Comparison of ENCODE assay signal across 26 cellular contexts in the genomic region with DNA sequence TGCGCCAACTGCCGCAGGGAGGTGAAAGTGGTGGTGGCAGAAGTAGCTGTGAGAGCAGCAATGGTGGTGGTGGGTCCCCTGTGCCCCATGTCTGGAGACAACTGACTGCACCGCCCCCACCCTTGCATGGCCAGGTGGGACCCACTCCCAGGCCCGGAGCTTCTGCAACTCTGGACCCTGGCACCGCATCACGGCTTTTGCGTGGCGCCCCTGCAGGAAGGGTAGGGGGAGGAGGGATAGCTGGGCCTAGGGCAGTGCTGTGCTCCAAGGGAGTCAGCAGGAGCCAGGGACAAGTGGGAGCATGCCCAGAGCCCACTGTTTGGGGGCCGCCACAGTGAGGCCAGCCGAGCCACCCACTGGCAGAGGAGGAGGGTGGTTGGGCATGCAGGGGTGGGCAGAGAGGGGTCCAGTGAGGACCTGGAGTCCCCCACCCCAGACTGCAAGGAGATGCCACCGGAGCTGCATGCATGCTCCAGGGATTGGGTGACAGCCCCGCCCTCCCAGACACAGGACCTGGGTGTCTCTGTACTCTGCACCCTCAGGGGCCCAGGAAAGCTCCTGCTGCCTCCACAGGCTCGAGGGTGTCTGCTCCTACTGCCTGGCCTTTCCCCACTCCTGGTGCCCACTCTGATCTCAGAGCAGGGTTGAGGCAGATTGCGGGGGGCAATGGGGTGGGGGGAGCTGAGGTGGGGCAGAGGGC. TPM values are rescaled to one million over a fixed set of nuclear protein-coding genes. Genes with fewer than 3 reads are reported as not detected.
DNase-seq lines count a peak whose midpoint lies in the region; ATAC-seq, FAIRE-seq and TF ChIP-seq lines count a peak whose summit lies in the region.
"Had no signal": no experiment of that assay in that cellular context is flagged by ENCODE, and none has a peak within 500 bp of the region (broad histone marks: within the 10 kb centered on the region; RNA-seq: fewer than 3 reads in every experiment).

No MANE protein-coding gene starts in this region.

- H3K79me1 ChIP-seq in IMR-90 (ENCODE audit: low read depth in 1 of 2, low read length in 2 of 2): peaks cover 0 to 2% of the 10 kb centered on the region in 2 experiments; a peak in 2 of 4 replicates
- H3K79me1 ChIP-seq in H1 (ENCODE audit: low read depth, low read length): no peaks in the 10 kb centered on the region
- no peaks in the 10 kb centered on the region for H3K79me1 ChIP-seq in mesendoderm (ENCODE audit: low read length)

- no peak overlapping the region for H3K27ac ChIP-seq in HepG2 (ENCODE audit: extremely low read length, insufficient read depth, low read length)
- no peak overlapping the region for H3K27ac ChIP-seq in right lobe of liver
- no peak overlapping the region for H3K27ac ChIP-seq in IMR-90 (ENCODE audit: insufficient read depth, low read length)
- H3K27ac ChIP-seq in H1 (ENCODE audit: low read depth, low read length): no peak overlapping the region
- H3K27ac ChIP-seq in mesendoderm (ENCODE audit: low read depth, low read length): no peak overlapping the region
- no peak overlapping the region for H3K27ac ChIP-seq in breast epithelium
- H3K27ac ChIP-seq: 22Rv1, A549, BLaER1 had no signal

- WGBS in HepG2 (ENCODE audit: low lambda C conversion rate): 30% methylated on average over 4 of the region's 14 CpGs
- WGBS in right lobe of liver (ENCODE audit: insufficient coverage, low coverage, low lambda C conversion rate, missing lambda C conversion rate): 100% methylated on average over 1 of the region's 14 CpGs
- 90% methylated on average over 5 of the region's 14 CpGs; no CpG with 5 or more reads in 1 of the 2 experiments for WGBS in IMR-90 (ENCODE audit: extremely low coverage in 2 of 2, insufficient read length in 1 of 2), 2 experiments
- 86% methylated on average over 13 of the region's 14 CpGs; no CpG with 5 or more reads in 1 of the 2 experiments for WGBS in H1 (ENCODE audit: extremely low coverage in 1 of 2, insufficient coverage in 1 of 2, insufficient read length in 1 of 2, insufficient replicate concordance in 2 of 2, low coverage in 1 of 2, low lambda C conversion rate in 2 of 2, missing lambda C conversion rate in 1 of 2), 2 experiments
- no CpG with 5 or more reads among the region's 14 CpGs for WGBS in mesendoderm (ENCODE audit: extremely low coverage, insufficient coverage, low lambda C conversion rate)

- H2BK15ac ChIP-seq in IMR-90 (ENCODE audit: low read depth, low read length) (no peak overlapping the region), H1 (ENCODE audit: low read length) (no peak overlapping the region), mesendoderm (replicated peaks; ENCODE audit: low read depth) (no peak overlapping the region)

- no peak overlapping the region for H2BK12ac ChIP-seq in H1 (ENCODE audit: low read depth, low read length)

- H3K4me2 ChIP-seq in HepG2 (ENCODE audit: low read depth, low read length): peak overlapping the region; percentile 79
- H3K4me2 ChIP-seq in IMR-90 (ENCODE audit: low read depth, low read length): no peak overlapping the region
- no peak overlapping the region for H3K4me2 ChIP-seq in H1 (ENCODE audit: insufficient read depth in 1 of 2, low read depth in 2 of 2, low read length in 2 of 2)
- no peak overlapping the region for H3K4me2 ChIP-seq in mesendoderm (ENCODE audit: low read length)
- H3K4me2 ChIP-seq: A549, BLaER1 had no signal

- peak overlapping the region in 1 of 3 experiments; percentile 60; a peak in 2 of 6 replicates for H3K4me3 ChIP-seq in HepG2 (replicated peaks in 1 of 3; ENCODE audit: insufficient read depth in 1 of 3, low read depth in 2 of 3, low read length in 3 of 3)
- no peak overlapping the region for H3K4me3 ChIP-seq in right lobe of liver
- no peak overlapping the region for H3K4me3 ChIP-seq in IMR-90 (ENCODE audit: insufficient read depth, low read depth, low read length)
- H3K4me3 ChIP-seq in H1 (ENCODE audit: extremely low read depth in 1 of 4, insufficient read depth in 2 of 4, low read depth in 3 of 4, low read length in 4 of 4): no peak overlapping the region
- H3K4me3 ChIP-seq in mesendoderm (ENCODE audit: low read length): no peak overlapping the region
- H3K4me3 ChIP-seq in breast epithelium: no peak overlapping the region
- no peak overlapping the region for H3K4me3 ChIP-seq in BE2C (ENCODE audit: low read depth, low read length)
- H3K4me3 ChIP-seq: A549, BLaER1, GM12878 had no signal

- peaks cover 0 to 12% of the 10 kb centered on the region in 2 experiments; a peak in 1 of 5 replicates for H3K27me3 ChIP-seq in HepG2 (ENCODE audit: control insufficient read depth in 1 of 2, insufficient read depth in 2 of 2, low read length in 2 of 2)
- no peaks in the 10 kb centered on the region for H3K27me3 ChIP-seq in right lobe of liver
- H3K27me3 ChIP-seq in IMR-90 (ENCODE audit: control insufficient read depth, insufficient read depth, low read length): peaks cover 22% of the 10 kb centered on the region
- no peaks in the 10 kb centered on the region for H3K27me3 ChIP-seq in H1 (replicated peaks in 1 of 4; ENCODE audit: control insufficient read depth in 3 of 4, extremely low read depth in 1 of 4, insufficient read depth in 3 of 4, low read length in 3 of 4)
- no peaks in the 10 kb centered on the region for H3K27me3 ChIP-seq in mesendoderm (ENCODE audit: insufficient read depth, low read length, poor library complexity)
- H3K27me3 ChIP-seq in breast epithelium: no peaks in the 10 kb centered on the region
- peaks cover 8% of the 10 kb centered on the region; the same call in 1 of the 2 replicates for H3K27me3 ChIP-seq in BE2C
- H3K27me3 ChIP-seq: BLaER1 had no signal

- H4K20me1 ChIP-seq in HepG2 (ENCODE audit: insufficient read depth, low read length) (no peaks in the 10 kb centered on the region), IMR-90 (ENCODE audit: insufficient read depth, low read length) (no peaks in the 10 kb centered on the region), H1 (replicated peaks in 1 of 2; ENCODE audit: control insufficient read depth in 1 of 2, insufficient read depth in 2 of 2, low read length in 2 of 2) (no peaks in the 10 kb centered on the region)
- H4K20me1 ChIP-seq: BLaER1 had no signal

- H3K9me3 ChIP-seq in HepG2 (ENCODE audit: low read length) (no peaks in the 10 kb centered on the region), right lobe of liver (no peaks in the 10 kb centered on the region), IMR-90 (ENCODE audit: control insufficient read depth, insufficient read depth, low read length) (no peaks in the 10 kb centered on the region), H1 (ENCODE audit: insufficient read depth in 2 of 2, low read depth in 1 of 2, low read length in 1 of 2) (no peaks in the 10 kb centered on the region), breast epithelium (no peaks in the 10 kb centered on the region), BE2C (no peaks in the 10 kb centered on the region)
- H3K9me3 ChIP-seq: A549, BLaER1 had no signal

- intact Hi-C loops in HepG2 (cut with micrococcal nuclease; ENCODE audit: unreplicated experiment) (no loop called here), right lobe of liver (cut with DNase I) (loop anchor here in 1 of 2 donors (10.0 kb wide), 1 partner anchor 309 kb away; no protein-coding TSS in a partner anchor), IMR-90 (cut with micrococcal nuclease) (no loop called here), breast epithelium (cut with DNase I; ENCODE audit: low total_unique reads) (loop anchor here (10.0 kb wide), 1 partner anchor 1771 kb away; no protein-coding TSS in a partner anchor)

- H3K23me2 ChIP-seq in H1 (ENCODE audit: low read depth, low read length): no peaks in the 10 kb centered on the region; the same call in 1 of the 2 replicates

- TF ChIP-seq CTCF in HepG2 (CRISPR knock-in tag; IDR thresholded peaks at IDR 0.05): 0 out of 2 replicates have a peak, but pooled peaks have one; percentile 13
- TF ChIP-seq CTCF in right lobe of liver (IDR thresholded peaks at IDR 0.05): no peak
- TF ChIP-seq CTCF in IMR-90 (conservative IDR thresholded peaks at IDR 0.05; ENCODE audit: low read depth, low read length): no peak
- TF ChIP-seq CTCF in H1 (IDR thresholded peaks at IDR 0.05; ENCODE audit: control extremely low read depth in 1 of 3, insufficient read depth in 1 of 3, low read depth in 1 of 3, low read length in 3 of 3): no peak
- no peak for TF ChIP-seq CTCF in breast epithelium (IDR thresholded peaks at IDR 0.05)
- TF ChIP-seq CTCF in BE2C (IDR thresholded peaks at IDR 0.05; ENCODE audit: low read depth, low read length): no peak

- POLR2A ChIA-PET in HepG2 (lab: Yijun Ruan, JAX) (no interaction called here), IMR-90 (lab: Charles Lee; ENCODE audit: unreplicated experiment) (no interaction called here), H1 (lab: Charles Lee; ENCODE audit: partially characterized antibody) (no interaction called here)

- TF ChIP-seq POLR2A in HepG2 (IDR thresholded peaks at IDR 0.05; ENCODE audit: insufficient read depth in 1 of 2, low read depth in 2 of 2, low read length in 2 of 2): no peak
- no peak for TF ChIP-seq POLR2A in right lobe of liver (IDR thresholded peaks at IDR 0.05)
- TF ChIP-seq POLR2A in IMR-90 (IDR thresholded peaks at IDR 0.05; ENCODE audit: low read depth, low read length): no peak
- no peak for TF ChIP-seq POLR2A in H1 (IDR thresholded peaks at IDR 0.05; ENCODE audit: control extremely low read depth in 1 of 2, low read depth in 2 of 2, low read length in 2 of 2)
- TF ChIP-seq POLR2A in breast epithelium (IDR thresholded peaks at IDR 0.05): no peak

- H3K18ac ChIP-seq in IMR-90 (ENCODE audit: low read depth, low read length) (no peak overlapping the region), H1 (ENCODE audit: extremely low read depth, low read length) (no peak overlapping the region), mesendoderm (ENCODE audit: low read length) (no peak overlapping the region)

- FAIRE-seq in HepG2 (lab: Jason Lieb, UNC) (no peak), H1 (lab: Jason Lieb, UNC) (no peak)
- FAIRE-seq: A549, GM12878, GM12892, GM18507 had no signal

- H2AFZ ChIP-seq in HepG2 (ENCODE audit: low read length) (no peak overlapping the region), IMR-90 (replicated peaks; ENCODE audit: low read length, poor library complexity) (peak overlapping the region; percentile 36), H1 (ENCODE audit: low read length) (no peak overlapping the region)

- DNase-seq in HepG2 (ENCODE audit: low spot score) (no peak), right lobe of liver (no peak), IMR-90 (no peak), H1 (ENCODE audit: low read depth in 1 of 2, low spot score in 2 of 2) (no peak), mesendoderm (no peak), breast epithelium (ENCODE audit: low spot score in 2 of 2) (no peak), BE2C (no peak)
- DNase-seq: AML-193; C1 segment of cervical spinal cord; CD4-positive, alpha-beta memory T cell; CD4-positive, CD25-positive, alpha-beta regulatory T cell; CD8-positive, alpha-beta memory T cell; COR-L47; DMS 273 treated with DMSO at 0.1 percent for 48 hours; DMS153; DMS79; DND-41; EL; GDM1 had no signal

- H3K4me1 ChIP-seq in HepG2 (ENCODE audit: insufficient read depth, low read length) (peaks cover 48% of the 10 kb centered on the region), right lobe of liver (no peaks in the 10 kb centered on the region), IMR-90 (ENCODE audit: control insufficient read depth, insufficient read depth, low read length) (no peaks in the 10 kb centered on the region), H1 (replicated peaks in 1 of 4; ENCODE audit: control insufficient read depth in 3 of 4, insufficient read depth in 4 of 4, low read length in 3 of 4) (peaks cover 0 to 3% (median under 1%) of the 10 kb centered on the region in 4 experiments; a peak in 3 of 7 replicates), mesendoderm (ENCODE audit: control insufficient read depth, low read depth, low read length) (peaks cover 5% of the 10 kb centered on the region), breast epithelium (no peaks in the 10 kb centered on the region), BE2C (no peaks in the 10 kb centered on the region; the same call in 1 of the 2 replicates)

- TF ChIP-seq RAD21 in HepG2 (CRISPR knock-in tag; IDR thresholded peaks at IDR 0.05) (no peak), IMR-90 (IDR thresholded peaks at IDR 0.05; ENCODE audit: low read length) (no peak), H1 (IDR thresholded peaks at IDR 0.05 in 1 of 2, conservative IDR thresholded peaks at IDR 0.05 in 1 of 2; ENCODE audit: low read depth in 2 of 2, low read length in 2 of 2) (no peak)

- H4K91ac ChIP-seq in IMR-90 (ENCODE audit: insufficient read depth, low read depth, low read length) (no peak overlapping the region), H1 (replicated peaks; ENCODE audit: insufficient read length, low read length) (peak overlapping the region; percentile 38)

- CTCF ChIA-PET in HepG2 (lab: Yijun Ruan, JAX; ENCODE audit: low intra/inter-chr PET ratio, low total read pairs): no interaction called here
- CTCF ChIA-PET in IMR-90 (lab: Yijun Ruan, JAX): no interaction called here
- CTCF ChIA-PET in H1 (lab: Charles Lee; ENCODE audit: partially characterized antibody): interaction anchor here (0.6 to 1.7 kb wide), 3 partner anchors 8 to 1014 kb away, joined by 3 to 5 read pairs (median 5); no protein-coding TSS in a partner anchor

- H3K9ac ChIP-seq in HepG2 (ENCODE audit: insufficient read depth, low read depth, low read length) (no peak overlapping the region), IMR-90 (ENCODE audit: low read depth, low read length) (no peak overlapping the region), H1 (replicated peaks in 1 of 4; ENCODE audit: extremely low read depth in 1 of 4, low read depth in 3 of 4, low read length in 3 of 4) (no peak overlapping the region), mesendoderm (ENCODE audit: low read length) (no peak overlapping the region)
- H3K9ac ChIP-seq: BLaER1 had no signal

- H2BK5ac ChIP-seq in IMR-90 (ENCODE audit: low read depth, low read length, poor library complexity, severe bottlenecking): no peak overlapping the region
- peak overlapping the region; percentile 71; the same call in 1 of the 2 replicates for H2BK5ac ChIP-seq in H1 (ENCODE audit: low read depth, low read length)
- no peak overlapping the region for H2BK5ac ChIP-seq in mesendoderm (ENCODE audit: low read length)

- H2BK120ac ChIP-seq in IMR-90 (ENCODE audit: low read depth, low read length) (no peak overlapping the region), H1 (replicated peaks; ENCODE audit: low read depth, low read length) (no peak overlapping the region), mesendoderm (ENCODE audit: low read depth, low read length) (no peak overlapping the region)

- in situ Hi-C loops in HepG2 (cut with HindIII; ENCODE audit: extremely low pct_ligation_motif_present, low pct_unique_long_range_greater_than_20kb) (no loop called here), IMR-90 (cut with MboI; ENCODE audit: low sequenced_read_pairs) (no loop called here)

- H2AK9ac ChIP-seq in IMR-90 (replicated peaks; ENCODE audit: low read depth, low read length, poor library complexity): peak overlapping the region; percentile 63

- no peak overlapping the region for H4K5ac ChIP-seq in IMR-90 (ENCODE audit: low read depth, low read length)
- H4K5ac ChIP-seq in H1 (ENCODE audit: insufficient read length, low read depth, low read length): no peak overlapping the region
- no peak overlapping the region for H4K5ac ChIP-seq in mesendoderm (ENCODE audit: low read length)

- H2BK20ac ChIP-seq in IMR-90 (ENCODE audit: low read depth, low read length) (no peak overlapping the region), H1 (ENCODE audit: low read length) (0 out of 2 replicates have a peak overlapping the region, but pooled peaks have one; percentile 48)

- H2AK5ac ChIP-seq in IMR-90 (ENCODE audit: low read depth, low read length) (no peak overlapping the region), H1 (ENCODE audit: low read depth, low read length) (no peak overlapping the region), mesendoderm (ENCODE audit: low read length) (no peak overlapping the region)

- peaks cover 3% of the 10 kb centered on the region; the same call in 1 of the 2 replicates for H3K9me1 ChIP-seq in IMR-90 (ENCODE audit: insufficient read depth, low read length)

- H3K4ac ChIP-seq in IMR-90 (ENCODE audit: low read depth, low read length): no peak overlapping the region
- peak overlapping the region; percentile 48 for H3K4ac ChIP-seq in H1 (replicated peaks; ENCODE audit: insufficient read length, low read depth, low read length)
- no peak overlapping the region for H3K4ac ChIP-seq in mesendoderm (ENCODE audit: low read depth, low read length)

- BruUV-seq in HepG2 (replicated peaks; lab: Mats Ljungman, UMichigan) (no TSS peak), IMR-90 (replicated peaks; lab: Mats Ljungman, UMichigan) (no TSS peak)

- ATAC-seq in HepG2 (peak; percentile 82), right lobe of liver (no peak), IMR-90 (ENCODE audit: low read depth) (no peak), HG03097 (IDR thresholded peaks at IDR 0.05; ENCODE audit: low FRiP score, unreplicated experiment) (no peak)
- ATAC-seq: A549, GM12878 had no signal

- H3K79me2 ChIP-seq in HepG2 (ENCODE audit: insufficient read depth, low read length): no peaks in the 10 kb centered on the region
- no peaks in the 10 kb centered on the region for H3K79me2 ChIP-seq in H1 (ENCODE audit: control insufficient read depth in 1 of 2, insufficient read depth in 2 of 2, low read length in 2 of 2)
- no peaks in the 10 kb centered on the region for H3K79me2 ChIP-seq in mesendoderm (ENCODE audit: control insufficient read depth, insufficient read depth, low read length)

- H3K23ac ChIP-seq in IMR-90 (ENCODE audit: low read depth, low read length) (no peak overlapping the region), H1 (ENCODE audit: insufficient read length) (no peak overlapping the region), mesendoderm (ENCODE audit: low read length) (no peak overlapping the region)

- no peak overlapping the region for H4K8ac ChIP-seq in IMR-90 (ENCODE audit: low read depth in 2 of 2, low read length in 2 of 2)
- H4K8ac ChIP-seq in H1 (ENCODE audit: extremely low read depth, insufficient read depth, low read length): peak overlapping the region; percentile 14; the same call in 1 of the 2 replicates
- H4K8ac ChIP-seq in mesendoderm (ENCODE audit: low read depth, low read length): no peak overlapping the region

- H3K56ac ChIP-seq in IMR-90 (ENCODE audit: extremely low read depth, insufficient read depth, low read length) (no peak overlapping the region), H1 (replicated peaks; ENCODE audit: insufficient read length, low read depth, low read length) (no peak overlapping the region), mesendoderm (ENCODE audit: low read length) (peak overlapping the region; percentile 15)

- H3K14ac ChIP-seq in IMR-90 (replicated peaks; ENCODE audit: low read depth, low read length) (no peak overlapping the region), H1 (ENCODE audit: insufficient read length) (no peak overlapping the region)

- H3K36me3 ChIP-seq in HepG2 (replicated peaks in 1 of 2; ENCODE audit: control insufficient read depth in 1 of 2, insufficient read depth in 2 of 2, low read length in 2 of 2) (no peaks in the 10 kb centered on the region), right lobe of liver (no peaks in the 10 kb centered on the region), IMR-90 (ENCODE audit: control insufficient read depth, insufficient read depth, low read length) (no peaks in the 10 kb centered on the region), H1 (ENCODE audit: control insufficient read depth in 2 of 4, insufficient read depth in 4 of 4, low read length in 3 of 4) (no peaks in the 10 kb centered on the region), mesendoderm (ENCODE audit: control insufficient read depth, insufficient read depth, low read length) (no peaks in the 10 kb centered on the region), breast epithelium (no peaks in the 10 kb centered on the region), BE2C (no peaks in the 10 kb centered on the region)
- H3K36me3 ChIP-seq: BLaER1 had no signal

- TF ChIP-seq EP300 in HepG2 (IDR thresholded peaks at IDR 0.05; ENCODE audit: low read depth in 2 of 2, low read length in 2 of 2) (no peak), HepG2 (CRISPR knock-in tag; IDR thresholded peaks at IDR 0.05; ENCODE audit: borderline replicate concordance) (no peak), H1 (IDR thresholded peaks at IDR 0.05; ENCODE audit: borderline replicate concordance in 1 of 2, low read depth in 2 of 2, low read length in 2 of 2) (no peak)

- dilution Hi-C loops in IMR-90 (cut with HindIII; ENCODE audit: low sequenced_read_pairs, unreplicated experiment): no loop called here

RNA-seq across cellular contexts. Expression of a gene that starts 9.8 kb away (rescaled TPM):
- total RNA-seq in HepG2 (2016; rRNA removed; fragmentation: Illumina TruSeq; extraction: Trizol) (4.1 and 6.1 TPM in 2 replicates), right lobe of liver (1 to 10 TPM; 3.5 to 8.1 (median 4.8) TPM), IMR-90 (2012; rRNA removed) (22.0 and 31.7 TPM in 2 replicates), breast epithelium (10 to 100 TPM; 24.1 to 30.4 (median 25.9) TPM)
- total RNA-seq in HepG2 (2016; cell fraction: cytosol; rRNA removed; fragmentation: Illumina TruSeq; extraction: Trizol; ENCODE audit: low read depth): 0.79 and 1.0 TPM in 2 replicates
- total RNA-seq in HepG2 (2016; cell fraction: insoluble cytoplasmic fraction; rRNA removed; fragmentation: Illumina TruSeq; extraction: Trizol): 3.9 and 7.0 TPM in 2 replicates
- 2.7 and 3.0 TPM in 2 replicates for total RNA-seq in HepG2 (2016; cell fraction: membrane; rRNA removed; fragmentation: Illumina TruSeq; extraction: Trizol)
- 3.4 and 3.8 TPM in 2 replicates for total RNA-seq in HepG2 (2016; cell fraction: nucleus; rRNA removed; fragmentation: Illumina TruSeq; extraction: Trizol)
- polyA plus RNA-seq in HepG2 (2011; rRNA removed) (2.1 and 3.0 TPM in 2 replicates), IMR-90 (2012; rRNA removed) (11.0 and 12.4 TPM in 2 replicates), H1 (2011; rRNA removed) (4.8 and 6.4 TPM in 2 replicates)
- 1.1 and 2.2 TPM in 2 replicates for polyA plus RNA-seq in HepG2 (2011; cell fraction: cytosol; rRNA removed)
- polyA plus RNA-seq in HepG2 (2011; cell fraction: nucleus; rRNA removed): 3.2 and 3.8 TPM in 2 replicates
- 3.3 and 3.8 TPM in 2 replicates for polyA plus RNA-seq in HepG2 (2012)
- polyA plus RNA-seq in HepG2 (2016; cell fraction: cytosol; fragmentation: Illumina TruSeq; extraction: Trizol; ENCODE audit: low read depth): 0.33 and 0.38 TPM in 2 replicates
- 4.1 and 4.2 TPM in 2 replicates for polyA plus RNA-seq in HepG2 (2016; cell fraction: insoluble cytoplasmic fraction; fragmentation: Illumina TruSeq; extraction: Trizol; ENCODE audit: low read depth)
- 0.71 and 0.99 TPM in 2 replicates for polyA plus RNA-seq in HepG2 (2016; cell fraction: membrane; fragmentation: Illumina TruSeq; extraction: Trizol; ENCODE audit: low read depth)
- 2.9 and 4.9 TPM in 2 replicates for polyA plus RNA-seq in HepG2 (2016; cell fraction: nucleus; fragmentation: Illumina TruSeq; extraction: Trizol; ENCODE audit: insufficient read depth, low read depth)
- 6.0 and 23.5 TPM in 2 replicates for polyA minus RNA-seq in HepG2 (2011; rRNA and poly(A)+ RNA removed; ENCODE audit: low replicate concordance)
- polyA minus RNA-seq in HepG2 (2011; cell fraction: cytosol; rRNA and poly(A)+ RNA removed): 2.5 and 3.6 TPM in 2 replicates
- polyA minus RNA-seq in HepG2 (2011; cell fraction: nucleus; rRNA and poly(A)+ RNA removed): 17.0 and 19.6 TPM in 2 replicates
- 2.7 and 4.7 TPM in 2 replicates for polyA plus RNA-seq in IMR-90 (2012; cell fraction: cytosol; rRNA removed)
- 4.7 and 13.2 TPM in 2 replicates for polyA plus RNA-seq in IMR-90 (2012; cell fraction: nucleus; rRNA removed; ENCODE audit: low replicate concordance)
- total RNA-seq in H1 (2021; fragmentation: NEBNext Ultra II Directional; extraction: Animal tissue kit (Norgen Biotek cat#: 25700)): 34.9 and 35.1 TPM in 2 replicates
- 6.4 TPM for polyA plus RNA-seq in H1 (2011; cell fraction: cytosol; rRNA removed)
- polyA plus RNA-seq in H1 (2011; cell fraction: nucleus; rRNA removed): 7.1 TPM
- polyA plus RNA-seq in H1 (2012, experiment 1 of 2): 7.4 to 11.8 TPM (median 9.4 TPM) in 4 replicates
- 0.68 TPM for polyA plus RNA-seq in H1 (2012, experiment 2 of 2)
- 10.4 TPM for polyA plus RNA-seq in H1 (2013, experiment 1 of 2)
- 10.5 TPM for polyA plus RNA-seq in H1 (2013, experiment 2 of 2)
- polyA minus RNA-seq in H1 (2011; rRNA and poly(A)+ RNA removed): 23.6 and 26.6 TPM in 2 replicates
- polyA minus RNA-seq in H1 (2011; cell fraction: cytosol; rRNA and poly(A)+ RNA removed): 12.6 TPM
- 24.6 TPM for polyA minus RNA-seq in H1 (2011; cell fraction: nucleus; rRNA and poly(A)+ RNA removed)
- 12.2 TPM for polyA plus RNA-seq in mesendoderm (2013, experiment 1 of 2)
- polyA plus RNA-seq in mesendoderm (2013, experiment 2 of 2): 13.3 TPM
- polyA plus RNA-seq in BE2C (2012; ENCODE audit: insufficient read depth, insufficient read length, low read depth): 6.6 TPM
